15 cellular contexts compared by ENCODE assay signal in genomic region chr19:49155005-49155826, GRCh38. TPM values are rescaled to one million over a fixed set of nuclear protein-coding genes. Genes with fewer than 3 reads are reported as not detected.
DNase-seq lines count a peak whose midpoint lies in the region; ATAC-seq and TF ChIP-seq lines count a peak whose summit lies in the region.
"Had no signal": no experiment of that assay in that cellular context is flagged by ENCODE, and none has a peak within 500 bp of the region (broad histone marks: within the 10 kb centered on the region; RNA-seq: fewer than 3 reads in every experiment).

A gene with protein sequence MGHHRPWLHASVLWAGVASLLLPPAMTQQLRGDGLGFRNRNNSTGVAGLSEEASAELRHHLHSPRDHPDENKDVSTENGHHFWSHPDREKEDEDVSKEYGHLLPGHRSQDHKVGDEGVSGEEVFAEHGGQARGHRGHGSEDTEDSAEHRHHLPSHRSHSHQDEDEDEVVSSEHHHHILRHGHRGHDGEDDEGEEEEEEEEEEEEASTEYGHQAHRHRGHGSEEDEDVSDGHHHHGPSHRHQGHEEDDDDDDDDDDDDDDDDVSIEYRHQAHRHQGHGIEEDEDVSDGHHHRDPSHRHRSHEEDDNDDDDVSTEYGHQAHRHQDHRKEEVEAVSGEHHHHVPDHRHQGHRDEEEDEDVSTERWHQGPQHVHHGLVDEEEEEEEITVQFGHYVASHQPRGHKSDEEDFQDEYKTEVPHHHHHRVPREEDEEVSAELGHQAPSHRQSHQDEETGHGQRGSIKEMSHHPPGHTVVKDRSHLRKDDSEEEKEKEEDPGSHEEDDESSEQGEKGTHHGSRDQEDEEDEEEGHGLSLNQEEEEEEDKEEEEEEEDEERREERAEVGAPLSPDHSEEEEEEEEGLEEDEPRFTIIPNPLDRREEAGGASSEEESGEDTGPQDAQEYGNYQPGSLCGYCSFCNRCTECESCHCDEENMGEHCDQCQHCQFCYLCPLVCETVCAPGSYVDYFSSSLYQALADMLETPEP (minus strand): TSS chr19:49155396. CDS start chr19:49155237, 159 bp downstream.

- no peaks in the 10 kb centered on the region for H3K36me3 ChIP-seq in CD8-positive, alpha-beta memory T cell (ENCODE audit: insufficient read depth, low read length)
- H3K36me3 ChIP-seq in left ventricle myocardium inferior (no peaks in the 10 kb centered on the region), WERI-Rb-1 (no peaks in the 10 kb centered on the region; the same call in 1 of the 2 replicates)
- H3K36me3 ChIP-seq: SJSA1 had no signal

- peak within 1 kb of the TSS; percentile 77 for H3K27ac ChIP-seq in CD8-positive, alpha-beta memory T cell (ENCODE audit: low read depth, low read length)
- H3K27ac ChIP-seq in left ventricle myocardium inferior (replicated peaks), result peak within 1 kb of the TSS; percentile 95
- no peak within 1 kb of the TSS for H3K27ac ChIP-seq in WERI-Rb-1
- H3K27ac ChIP-seq: body of pancreas, SJSA1 had no signal

- ATAC-seq in WTC11 (no peak), GM21360 (IDR thresholded peaks at IDR 0.05; ENCODE audit: unreplicated experiment) (no peak)
- ATAC-seq: activated CD8-positive, alpha-beta T cell treated with anti-CD3 and anti-CD28 coated beads, Interleukin-2, amount 10 ng/mL, durations not matched to agents 7 days and 5 days; body of pancreas; left lobe of liver had no signal

- DNase-seq in CD8-positive, alpha-beta memory T cell, result no peak
- DNase-seq in WTC11 (ENCODE audit: low spot score), result no peak
- DNase-seq in left ventricle myocardium inferior, result peak; percentile 76
- no peak for DNase-seq in osteocyte (ENCODE audit: extremely low spot score, unreplicated experiment)
- DNase-seq in NCI-H526 treated with DMSO at 0.1 percent for 48 hours (lab: John Stamatoyannopoulos, UW), result no peak
- no peak for DNase-seq in SHP77 treated with DMSO at 0.1 percent for 48 hours (lab: John Stamatoyannopoulos, UW)
- DNase-seq in WERI-Rb-1, result no peak
- DNase-seq: activated CD8-positive, alpha-beta T cell treated with anti-CD3 and anti-CD28 coated beads, Interleukin-2, amount 10 ng/mL, durations not matched to agents 7 days and 5 days; activated gamma-delta T cell; GOT3 had no signal

- TF ChIP-seq CTCF in WTC11 (IDR thresholded peaks at IDR 0.05) (no peak), left ventricle myocardium inferior (IDR thresholded peaks at IDR 0.05; ENCODE audit: borderline replicate concordance) (no peak), osteocyte (IDR thresholded peaks at IDR 0.05) (no peak), WERI-Rb-1 (IDR thresholded peaks at IDR 0.05; ENCODE audit: low read depth, low read length) (no peak)

- POLR2A ChIA-PET in CD8-positive, alpha-beta memory T cell (lab: Charles Lee), result no interaction called here
- POLR2A ChIA-PET in WTC11 (lab: Charles Lee), result interaction anchor here (0.6 to 0.8 kb wide), 3 partner anchors 10 to 348 kb away, joined by 3 to 6 read pairs (median 3); no protein-coding TSS in a partner anchor

- no peaks in the 10 kb centered on the region for H3K36me3 Mint-ChIP-seq in CD8-positive, alpha-beta memory T cell
- peaks cover 9% of the 10 kb centered on the region; the same call in 1 of the 2 replicates for H3K36me3 Mint-ChIP-seq in WTC11
- H3K36me3 Mint-ChIP-seq in osteocyte (ENCODE audit: unreplicated experiment), result peaks cover 2% of the 10 kb centered on the region

- peaks cover 8 to 21% (median 17%) of the 10 kb centered on the region in 3 donors for H3K4me1 Mint-ChIP-seq in CD8-positive, alpha-beta memory T cell
- H3K4me1 Mint-ChIP-seq in WTC11 (peaks cover 32% of the 10 kb centered on the region), osteocyte (ENCODE audit: unreplicated experiment) (peaks cover 18% of the 10 kb centered on the region)

- H3K9me3 ChIP-seq in CD8-positive, alpha-beta memory T cell (ENCODE audit: low read length), result no peaks in the 10 kb centered on the region
- H3K9me3 ChIP-seq in left ventricle myocardium inferior (replicated peaks), result no peaks in the 10 kb centered on the region
- H3K9me3 ChIP-seq in WERI-Rb-1 (ENCODE audit: severe bottlenecking), result no peaks in the 10 kb centered on the region
- H3K9me3 ChIP-seq: body of pancreas had no signal

- H3K4me3 Mint-ChIP-seq in CD8-positive, alpha-beta memory T cell, result peak within 1 kb of the TSS in 2 of 7 donors; percentile 21 to 68
- H3K4me3 Mint-ChIP-seq in WTC11 (peak within 1 kb of the TSS; percentile 51), osteocyte (ENCODE audit: unreplicated experiment) (peak within 1 kb of the TSS; percentile 2)
- H3K4me3 Mint-ChIP-seq: activated CD8-positive, alpha-beta T cell treated with anti-CD3 and anti-CD28 coated beads, Interleukin-2, amount 10 ng/mL, durations not matched to agents 7 days and 5 days had no signal

- CTCF ChIA-PET in CD8-positive, alpha-beta memory T cell (lab: Charles Lee), result interaction anchor here (0.7 to 0.9 kb wide), 2 partner anchors 16 to 57 kb away, joined by 3 to 4 read pairs; no protein-coding TSS in a partner anchor
- CTCF ChIA-PET in WTC11 (lab: Charles Lee), result interaction anchor here (0.6 to 1.9 kb wide), 10 partner anchors 9 to 70 kb away, joined by 3 to 12 read pairs (median 5); partner anchors contain the start of gene LIN7B

- intact Hi-C loops in left ventricle myocardium inferior (cut with micrococcal nuclease), result no loop called here

- peaks cover 0 to 2% (median 0%) of the 10 kb centered on the region in 5 donors for H3K9me3 Mint-ChIP-seq in CD8-positive, alpha-beta memory T cell
- H3K9me3 Mint-ChIP-seq in WTC11, result peaks cover 14% of the 10 kb centered on the region
- H3K9me3 Mint-ChIP-seq in osteocyte (ENCODE audit: unreplicated experiment), result peaks cover 3% of the 10 kb centered on the region

- peaks cover 26% of the 10 kb centered on the region for H3K4me1 ChIP-seq in CD8-positive, alpha-beta memory T cell (ENCODE audit: insufficient read depth, low read length)
- peaks cover 64% of the 10 kb centered on the region for H3K4me1 ChIP-seq in left ventricle myocardium inferior

- peak within 1 kb of the TSS in 1 of 8 donors; percentile 42 for H3K27ac Mint-ChIP-seq in CD8-positive, alpha-beta memory T cell
- H3K27ac Mint-ChIP-seq in WTC11 (no peak within 1 kb of the TSS; the same call in 1 of the 2 replicates), osteocyte (ENCODE audit: unreplicated experiment) (no peak within 1 kb of the TSS)
- H3K27ac Mint-ChIP-seq: activated CD8-positive, alpha-beta T cell treated with anti-CD3 and anti-CD28 coated beads, Interleukin-2, amount 10 ng/mL, durations not matched to agents 7 days and 5 days had no signal

- H3K27me3 Mint-ChIP-seq in CD8-positive, alpha-beta memory T cell, result peaks cover 44 to 69% of the 10 kb centered on the region in 2 donors
- H3K27me3 Mint-ChIP-seq in WTC11 (ENCODE audit: low read depth), result peaks cover 76% of the 10 kb centered on the region
- peaks cover 2% of the 10 kb centered on the region for H3K27me3 Mint-ChIP-seq in osteocyte (ENCODE audit: unreplicated experiment)

- peaks cover 29% of the 10 kb centered on the region for H3K27me3 ChIP-seq in CD8-positive, alpha-beta memory T cell (ENCODE audit: insufficient read depth, low read length, poor library complexity, severe bottlenecking)
- H3K27me3 ChIP-seq in left ventricle myocardium inferior (ENCODE audit: low read depth), result no peaks in the 10 kb centered on the region
- no peaks in the 10 kb centered on the region for H3K27me3 ChIP-seq in WERI-Rb-1 (ENCODE audit: insufficient read depth, low read depth, severe bottlenecking)
- H3K27me3 ChIP-seq: body of pancreas, SJSA1 had no signal

- no peak within 1 kb of the TSS for H3K4me3 ChIP-seq in CD8-positive, alpha-beta memory T cell (ENCODE audit: low read length)
- peak within 1 kb of the TSS; percentile 80 for H3K4me3 ChIP-seq in left ventricle myocardium inferior
- H3K4me3 ChIP-seq in WERI-Rb-1 (ENCODE audit: low read depth, low read length), result no peak within 1 kb of the TSS
- H3K4me3 ChIP-seq: body of pancreas, SJSA1 had no signal

TF ChIP-seq in WTC11, 78 proteins besides CTCF, POLR2A, EP300 and RAD21:
- TF ChIP-seq HMGA2 (CRISPR knock-in tag; IDR thresholded peaks at IDR 0.05), result no peak
- TF ChIP-seq ZNF281 (CRISPR knock-in tag; IDR thresholded peaks at IDR 0.05), result no peak
- TF ChIP-seq JAZF1 (CRISPR knock-in tag; IDR thresholded peaks at IDR 0.05), result no peak
- TF ChIP-seq RELA (CRISPR knock-in tag; IDR thresholded peaks at IDR 0.05; ENCODE audit: borderline replicate concordance), result no peak

RNA-seq across cellular contexts. Expression of the gene that starts here (rescaled TPM):
- total RNA-seq in CD8-positive, alpha-beta memory T cell, result not detected
- not detected for polyA plus RNA-seq in CD8-positive, alpha-beta memory T cell
- total RNA-seq in WTC11 (2021) (1.9 to 5.0 TPM (median 4.6 TPM) in 3 replicates), left ventricle myocardium inferior (1,040 TPM), osteocyte (not detected in 2 replicates)
- total RNA-seq: activated CD8-positive, alpha-beta T cell treated with anti-CD3 and anti-CD28 coated beads, Interleukin-2, amount 10 ng/mL, durations not matched to agents 7 days and 5 days; left lobe of liver; SJSA1 had no signal
- polyA plus RNA-seq: AG04450 had no signal

Comparison
In these comparisons a context has a peak if more than half of its experiments do, and no peak if none do; other contexts are left out.
1. RNA of the gene that starts here (total RNA-seq): 1,040 TPM in left ventricle myocardium inferior (single experiment); 1.9 to 5.0 TPM in WTC11, not detected in CD8-positive, alpha-beta memory T cell and not detected in osteocyte; every median in the first group is over 100 times any median in the second.